19 cellular contexts compared by ENCODE assay signal in the genomic region with DNA sequence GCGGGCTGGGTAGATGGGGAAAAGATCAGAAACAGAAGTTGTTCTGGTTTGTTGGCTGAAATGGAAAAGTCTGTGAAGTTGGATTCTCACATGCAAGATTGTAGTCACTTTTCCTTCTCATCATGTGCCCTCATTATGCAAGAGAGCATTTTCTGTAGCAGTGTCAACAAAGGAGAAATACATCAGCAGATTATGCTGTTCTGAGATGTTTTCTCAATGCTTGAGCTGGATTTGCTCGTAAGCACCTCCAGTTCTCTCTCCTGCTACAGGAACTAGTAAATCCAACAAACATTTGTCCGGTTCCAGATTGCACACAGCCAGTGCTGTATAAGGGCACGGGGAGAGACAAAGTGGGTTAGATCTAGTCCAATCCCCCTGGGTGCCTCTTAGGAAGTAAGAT.
"Had no signal": no experiment of that assay in that cellular context is flagged by ENCODE, and none has a peak within 500 bp of the region (broad histone marks: within the 10 kb centered on the region; RNA-seq: fewer than 3 reads in every experiment).

No MANE protein-coding gene starts in this region.

- H3K36me3 Mint-ChIP-seq: naive B cell; stimulated activated naive B cell treated with anti-CD40 and anti-IgM and Interleukin-4, amounts not matched to agents 10 μg/mL and 1 μg/mL and 100 μg/mL, for 72 hours had no signal

- H3K27ac ChIP-seq: esophagus squamous epithelium, foreskin keratinocyte, right atrium auricular region, sigmoid colon, skin epidermis, thoracic aorta, transverse colon had no signal

- ATAC-seq: foreskin keratinocyte; left colon; left ventricle myocardium superior; stimulated activated naive B cell treated with anti-CD40 and anti-IgM and Interleukin-4, amounts not matched to agents 10 μg/mL and 1 μg/mL and 100 μg/mL, for 72 hours; stimulated activated naive CD8-positive, alpha-beta T cell treated with anti-CD3 and anti-CD28 coated beads, Interleukin-15, amount 100 ng/mL, for 72 hours had no signal

- H3K4me3 ChIP-seq: esophagus squamous epithelium, lung, right atrium auricular region, sigmoid colon, skin epidermis, thoracic aorta, transverse colon had no signal

- DNase-seq: esophagus squamous epithelium; foreskin keratinocyte; left colon; left ventricle myocardium superior; mesendoderm; naive B cell; nephron progenitor cell; sigmoid colon; stimulated activated CD4-positive, alpha-beta T cell treated with anti-CD3 and anti-CD28 coated beads, Interleukin-2, amount 100 ng/mL, for 24 hours; stimulated activated CD4-positive, alpha-beta T cell treated with anti-CD3 and anti-CD28 coated beads, Interleukin-4, amount 100 ng/mL, for 4 hours; stimulated activated naive B cell treated with anti-CD40 and anti-IgM and Interleukin-4, amounts not matched to agents 10 μg/mL and 1 μg/mL and 100 μg/mL, for 72 hours; stimulated activated naive CD8-positive, alpha-beta T cell treated with anti-CD3 and anti-CD28 coated beads, Interleukin-15, amount 100 ng/mL, for 72 hours; substantia nigra; transverse colon had no signal

- H3K9me3 Mint-ChIP-seq: dendritic cell treated with granulocyte-macrophage colony-stimulating factor and Interleukin-4, amounts not matched to agents 40 ng/mL and 50 ng/mL, for 4 days; stimulated activated naive B cell treated with anti-CD40 and anti-IgM and Interleukin-4, amounts not matched to agents 10 μg/mL and 1 μg/mL and 100 μg/mL, for 72 hours; stimulated activated naive CD8-positive, alpha-beta T cell treated with anti-CD3 and anti-CD28 coated beads, Interleukin-15, amount 100 ng/mL, for 72 hours had no signal

- H3K4me3 Mint-ChIP-seq: dendritic cell treated with granulocyte-macrophage colony-stimulating factor and Interleukin-4, amounts not matched to agents 40 ng/mL and 50 ng/mL, for 4 days; naive B cell; nephron progenitor cell; stimulated activated naive B cell treated with anti-CD40 and anti-IgM and Interleukin-4, amounts not matched to agents 10 μg/mL and 1 μg/mL and 100 μg/mL, for 72 hours; stimulated activated naive CD8-positive, alpha-beta T cell treated with anti-CD3 and anti-CD28 coated beads, Interleukin-15, amount 100 ng/mL, for 72 hours had no signal

- H3K36me3 ChIP-seq: esophagus squamous epithelium, right atrium auricular region, sigmoid colon, thoracic aorta, transverse colon had no signal

- H3K4me1 ChIP-seq: esophagus squamous epithelium, right atrium auricular region, sigmoid colon, transverse colon had no signal

- H3K27ac Mint-ChIP-seq: dendritic cell treated with granulocyte-macrophage colony-stimulating factor and Interleukin-4, amounts not matched to agents 40 ng/mL and 50 ng/mL, for 4 days; nephron progenitor cell; stimulated activated naive B cell treated with anti-CD40 and anti-IgM and Interleukin-4, amounts not matched to agents 10 μg/mL and 1 μg/mL and 100 μg/mL, for 72 hours; stimulated activated naive CD8-positive, alpha-beta T cell treated with anti-CD3 and anti-CD28 coated beads, Interleukin-15, amount 100 ng/mL, for 72 hours had no signal

- H3K9me3 ChIP-seq: esophagus squamous epithelium, right atrium auricular region, sigmoid colon, thoracic aorta, transverse colon had no signal

- H3K4me1 Mint-ChIP-seq: naive B cell; stimulated activated naive B cell treated with anti-CD40 and anti-IgM and Interleukin-4, amounts not matched to agents 10 μg/mL and 1 μg/mL and 100 μg/mL, for 72 hours had no signal

- H3K27me3 ChIP-seq: foreskin keratinocyte, right atrium auricular region, sigmoid colon, transverse colon had no signal
